In the genomic region with DNA sequence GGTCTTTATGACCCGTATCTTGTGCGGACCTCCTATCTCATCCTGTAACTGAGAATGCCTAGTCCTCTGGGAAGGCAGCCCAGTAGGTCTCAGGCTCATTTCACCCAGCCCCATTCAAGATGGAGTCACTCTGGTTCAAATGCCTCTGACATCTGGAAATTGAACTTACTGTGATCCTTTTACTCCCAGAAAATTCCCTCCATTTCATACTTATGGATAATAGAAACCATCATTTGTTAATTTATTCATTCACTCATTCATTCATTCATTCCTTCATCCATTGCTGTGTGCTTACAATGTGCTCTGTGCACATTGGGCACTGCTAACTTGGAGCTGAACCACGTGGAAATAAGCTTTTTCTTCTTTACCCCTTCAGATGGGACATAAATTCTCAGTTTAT, we compare ENCODE assay signal across 1 cellular context.
TF ChIP-seq lines count a peak whose summit lies in the region.

No MANE protein-coding gene starts in this region.

TF ChIP-seq in K562, 482 proteins besides CTCF, POLR2A, EP300 and RAD21 (continued from another document and continues in another):
- TF ChIP-seq NR4A1 (CRISPR knock-in tag; IDR thresholded peaks at IDR 0.05) (peak; percentile 87; the same call in 1 of the 2 replicates), NR4A1 (tag; IDR thresholded peaks at IDR 0.05) (peak; percentile 99), ELF4 (CRISPR knock-in tag; IDR thresholded peaks at IDR 0.05) (0 out of 2 replicates have a peak, but pooled peaks have one; percentile 61), SMAD3 (CRISPR knock-in tag; conservative IDR thresholded peaks at IDR 0.05) (peak; percentile 97), TCFL5 (CRISPR knock-in tag; conservative IDR thresholded peaks at IDR 0.05) (peak; percentile 91), FOXJ3 (CRISPR knock-in tag; IDR thresholded peaks at IDR 0.05) (no peak), STAT5B (CRISPR knock-in tag; IDR thresholded peaks at IDR 0.05) (peak; percentile 78), SIN3A (IDR thresholded peaks at IDR 0.05; ENCODE audit: borderline replicate concordance in 2 of 2, control insufficient read depth in 1 of 2, low read depth in 2 of 2, low read length in 2 of 2) (no peak), NFIX (CRISPR knock-in tag; IDR thresholded peaks at IDR 0.05; ENCODE audit: low read depth) (peak; percentile 47), SIN3B (IDR thresholded peaks at IDR 0.05; ENCODE audit: low read depth) (no peak), ELF2 (CRISPR knock-in tag; IDR thresholded peaks at IDR 0.05) (peak; percentile 85), JUND (IDR thresholded peaks at IDR 0.05; ENCODE audit: borderline replicate concordance, low read depth, low read length) (no peak), JUND (tag; IDR thresholded peaks at IDR 0.05; ENCODE audit: borderline replicate concordance, low read depth, low read length) (peak; percentile 77; the same call in 2 of the 3 replicates), L3MBTL2 (IDR thresholded peaks at IDR 0.05) (peak; percentile 33; the same call in 1 of the 2 replicates), ZNF717 (CRISPR knock-in tag; IDR thresholded peaks at IDR 0.05) (peak; percentile 80; the same call in 1 of the 2 replicates), MTF1 (CRISPR knock-in tag; IDR thresholded peaks at IDR 0.05; ENCODE audit: borderline replicate concordance) (peak; percentile 74; the same call in 1 of the 2 replicates), DDX20 (tag; IDR thresholded peaks at IDR 0.05; ENCODE audit: low read depth) (peak; percentile 96), CAMTA2 (CRISPR knock-in tag; conservative IDR thresholded peaks at IDR 0.05) (peak; percentile 81; the same call in 1 of the 2 replicates), ZNF175 (CRISPR knock-in tag; IDR thresholded peaks at IDR 0.05; ENCODE audit: low read depth) (peak; percentile 98), MEF2D (tag; conservative IDR thresholded peaks at IDR 0.05; ENCODE audit: low read depth) (peak; percentile 97), ETV1 (tag; conservative IDR thresholded peaks at IDR 0.05; ENCODE audit: low read depth) (peak; percentile 91), ZNF134 (CRISPR knock-in tag; conservative IDR thresholded peaks at IDR 0.05) (peak; percentile 88), ETV5 (CRISPR knock-in tag; IDR thresholded peaks at IDR 0.05; ENCODE audit: low read depth) (no peak), GATAD2A (IDR thresholded peaks at IDR 0.05) (no peak), ZNF561 (CRISPR knock-in tag; conservative IDR thresholded peaks at IDR 0.05) (peak; percentile 87), GATAD2B (IDR thresholded peaks at IDR 0.05; ENCODE audit: borderline replicate concordance) (no peak), ZKSCAN8 (CRISPR knock-in tag; IDR thresholded peaks at IDR 0.05) (peak; percentile 94), ZNF780A (CRISPR knock-in tag; IDR thresholded peaks at IDR 0.05) (0 out of 2 replicates have a peak, but pooled peaks have one; percentile 28), SRSF3 (IDR thresholded peaks at IDR 0.05; ENCODE audit: insufficient read depth, low read length) (no peak), XRCC5 (IDR thresholded peaks at IDR 0.05; ENCODE audit: low read depth, low read length) (no peak)
- TF ChIP-seq, protein P1, sequence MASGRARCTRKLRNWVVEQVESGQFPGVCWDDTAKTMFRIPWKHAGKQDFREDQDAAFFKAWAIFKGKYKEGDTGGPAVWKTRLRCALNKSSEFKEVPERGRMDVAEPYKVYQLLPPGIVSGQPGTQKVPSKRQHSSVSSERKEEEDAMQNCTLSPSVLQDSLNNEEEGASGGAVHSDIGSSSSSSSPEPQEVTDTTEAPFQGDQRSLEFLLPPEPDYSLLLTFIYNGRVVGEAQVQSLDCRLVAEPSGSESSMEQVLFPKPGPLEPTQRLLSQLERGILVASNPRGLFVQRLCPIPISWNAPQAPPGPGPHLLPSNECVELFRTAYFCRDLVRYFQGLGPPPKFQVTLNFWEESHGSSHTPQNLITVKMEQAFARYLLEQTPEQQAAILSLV (tag; IDR thresholded peaks at IDR 0.05): peak; percentile 98
- TF ChIP-seq, protein P2, sequence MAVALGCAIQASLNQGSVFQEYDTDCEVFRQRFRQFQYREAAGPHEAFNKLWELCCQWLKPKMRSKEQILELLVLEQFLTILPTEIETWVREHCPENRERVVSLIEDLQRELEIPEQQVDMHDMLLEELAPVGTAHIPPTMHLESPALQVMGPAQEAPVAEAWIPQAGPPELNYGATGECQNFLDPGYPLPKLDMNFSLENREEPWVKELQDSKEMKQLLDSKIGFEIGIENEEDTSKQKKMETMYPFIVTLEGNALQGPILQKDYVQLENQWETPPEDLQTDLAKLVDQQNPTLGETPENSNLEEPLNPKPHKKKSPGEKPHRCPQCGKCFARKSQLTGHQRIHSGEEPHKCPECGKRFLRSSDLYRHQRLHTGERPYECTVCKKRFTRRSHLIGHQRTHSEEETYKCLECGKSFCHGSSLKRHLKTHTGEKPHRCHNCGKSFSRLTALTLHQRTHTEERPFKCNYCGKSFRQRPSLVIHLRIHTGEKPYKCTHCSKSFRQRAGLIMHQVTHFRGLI (CRISPR knock-in tag; IDR thresholded peaks at IDR 0.05): peak; percentile 89
- TF ChIP-seq, protein P3, sequence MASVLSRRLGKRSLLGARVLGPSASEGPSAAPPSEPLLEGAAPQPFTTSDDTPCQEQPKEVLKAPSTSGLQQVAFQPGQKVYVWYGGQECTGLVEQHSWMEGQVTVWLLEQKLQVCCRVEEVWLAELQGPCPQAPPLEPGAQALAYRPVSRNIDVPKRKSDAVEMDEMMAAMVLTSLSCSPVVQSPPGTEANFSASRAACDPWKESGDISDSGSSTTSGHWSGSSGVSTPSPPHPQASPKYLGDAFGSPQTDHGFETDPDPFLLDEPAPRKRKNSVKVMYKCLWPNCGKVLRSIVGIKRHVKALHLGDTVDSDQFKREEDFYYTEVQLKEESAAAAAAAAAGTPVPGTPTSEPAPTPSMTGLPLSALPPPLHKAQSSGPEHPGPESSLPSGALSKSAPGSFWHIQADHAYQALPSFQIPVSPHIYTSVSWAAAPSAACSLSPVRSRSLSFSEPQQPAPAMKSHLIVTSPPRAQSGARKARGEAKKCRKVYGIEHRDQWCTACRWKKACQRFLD (CRISPR knock-in tag; IDR thresholded peaks at IDR 0.05): peak; percentile 99
- TF ChIP-seq, protein P4, sequence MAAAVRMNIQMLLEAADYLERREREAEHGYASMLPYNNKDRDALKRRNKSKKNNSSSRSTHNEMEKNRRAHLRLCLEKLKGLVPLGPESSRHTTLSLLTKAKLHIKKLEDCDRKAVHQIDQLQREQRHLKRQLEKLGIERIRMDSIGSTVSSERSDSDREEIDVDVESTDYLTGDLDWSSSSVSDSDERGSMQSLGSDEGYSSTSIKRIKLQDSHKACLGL (CRISPR knock-in tag; IDR thresholded peaks at IDR 0.05; ENCODE audit: borderline replicate concordance, poor library complexity, severe bottlenecking): peak; percentile 41
- TF ChIP-seq, protein P5, sequence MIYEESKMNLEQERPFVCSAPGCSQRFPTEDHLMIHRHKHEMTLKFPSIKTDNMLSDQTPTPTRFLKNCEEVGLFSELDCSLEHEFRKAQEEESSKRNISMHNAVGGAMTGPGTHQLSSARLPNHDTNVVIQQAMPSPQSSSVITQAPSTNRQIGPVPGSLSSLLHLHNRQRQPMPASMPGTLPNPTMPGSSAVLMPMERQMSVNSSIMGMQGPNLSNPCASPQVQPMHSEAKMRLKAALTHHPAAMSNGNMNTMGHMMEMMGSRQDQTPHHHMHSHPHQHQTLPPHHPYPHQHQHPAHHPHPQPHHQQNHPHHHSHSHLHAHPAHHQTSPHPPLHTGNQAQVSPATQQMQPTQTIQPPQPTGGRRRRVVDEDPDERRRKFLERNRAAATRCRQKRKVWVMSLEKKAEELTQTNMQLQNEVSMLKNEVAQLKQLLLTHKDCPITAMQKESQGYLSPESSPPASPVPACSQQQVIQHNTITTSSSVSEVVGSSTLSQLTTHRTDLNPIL (CRISPR knock-in tag; IDR thresholded peaks at IDR 0.05): 0 out of 2 replicates have a peak, but pooled peaks have one; percentile 75
- TF ChIP-seq, protein P6, sequence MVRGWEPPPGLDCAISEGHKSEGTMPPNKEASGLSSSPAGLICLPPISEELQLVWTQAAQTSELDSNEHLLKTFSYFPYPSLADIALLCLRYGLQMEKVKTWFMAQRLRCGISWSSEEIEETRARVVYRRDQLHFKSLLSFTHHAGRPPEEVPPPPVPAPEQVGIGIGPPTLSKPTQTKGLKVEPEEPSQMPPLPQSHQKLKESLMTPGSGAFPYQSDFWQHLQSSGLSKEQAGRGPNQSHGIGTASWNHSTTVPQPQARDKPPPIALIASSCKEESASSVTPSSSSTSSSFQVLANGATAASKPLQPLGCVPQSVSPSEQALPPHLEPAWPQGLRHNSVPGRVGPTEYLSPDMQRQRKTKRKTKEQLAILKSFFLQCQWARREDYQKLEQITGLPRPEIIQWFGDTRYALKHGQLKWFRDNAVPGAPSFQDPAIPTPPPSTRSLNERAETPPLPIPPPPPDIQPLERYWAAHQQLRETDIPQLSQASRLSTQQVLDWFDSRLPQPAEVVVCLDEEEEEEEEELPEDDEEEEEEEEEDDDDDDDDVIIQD (CRISPR knock-in tag; IDR thresholded peaks at IDR 0.05): peak; percentile 79; the same call in 1 of the 2 replicates
- TF ChIP-seq, protein P7, sequence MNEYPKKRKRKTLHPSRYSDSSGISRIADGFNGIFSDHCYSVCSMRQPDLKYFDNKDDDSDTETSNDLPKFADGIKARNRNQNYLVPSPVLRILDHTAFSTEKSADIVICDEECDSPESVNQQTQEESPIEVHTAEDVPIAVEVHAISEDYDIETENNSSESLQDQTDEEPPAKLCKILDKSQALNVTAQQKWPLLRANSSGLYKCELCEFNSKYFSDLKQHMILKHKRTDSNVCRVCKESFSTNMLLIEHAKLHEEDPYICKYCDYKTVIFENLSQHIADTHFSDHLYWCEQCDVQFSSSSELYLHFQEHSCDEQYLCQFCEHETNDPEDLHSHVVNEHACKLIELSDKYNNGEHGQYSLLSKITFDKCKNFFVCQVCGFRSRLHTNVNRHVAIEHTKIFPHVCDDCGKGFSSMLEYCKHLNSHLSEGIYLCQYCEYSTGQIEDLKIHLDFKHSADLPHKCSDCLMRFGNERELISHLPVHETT (CRISPR knock-in tag; conservative IDR thresholded peaks at IDR 0.05 in 1 of 2, IDR thresholded peaks at IDR 0.05 in 1 of 2): peak in 1 of 2 experiments; percentile 98; a peak in 2 of 4 replicates
- TF ChIP-seq, protein P8, sequence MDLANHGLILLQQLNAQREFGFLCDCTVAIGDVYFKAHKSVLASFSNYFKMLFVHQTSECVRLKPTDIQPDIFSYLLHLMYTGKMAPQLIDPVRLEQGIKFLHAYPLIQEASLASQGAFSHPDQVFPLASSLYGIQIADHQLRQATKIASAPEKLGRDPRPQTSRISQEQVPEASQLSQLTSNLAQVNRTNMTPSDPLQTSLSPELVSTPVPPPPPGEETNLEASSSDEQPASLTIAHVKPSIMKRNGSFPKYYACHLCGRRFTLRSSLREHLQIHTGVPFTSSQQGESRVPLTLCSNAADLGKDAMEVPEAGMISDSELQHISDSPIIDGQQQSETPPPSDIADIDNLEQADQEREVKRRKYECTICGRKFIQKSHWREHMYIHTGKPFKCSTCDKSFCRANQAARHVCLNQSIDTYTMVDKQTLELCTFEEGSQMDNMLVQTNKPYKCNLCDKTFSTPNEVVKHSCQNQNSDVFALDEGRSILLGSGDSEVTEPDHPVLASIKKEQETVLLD (IDR thresholded peaks at IDR 0.05): peak; percentile 52; the same call in 1 of the 2 replicates
- TF ChIP-seq, protein P9, sequence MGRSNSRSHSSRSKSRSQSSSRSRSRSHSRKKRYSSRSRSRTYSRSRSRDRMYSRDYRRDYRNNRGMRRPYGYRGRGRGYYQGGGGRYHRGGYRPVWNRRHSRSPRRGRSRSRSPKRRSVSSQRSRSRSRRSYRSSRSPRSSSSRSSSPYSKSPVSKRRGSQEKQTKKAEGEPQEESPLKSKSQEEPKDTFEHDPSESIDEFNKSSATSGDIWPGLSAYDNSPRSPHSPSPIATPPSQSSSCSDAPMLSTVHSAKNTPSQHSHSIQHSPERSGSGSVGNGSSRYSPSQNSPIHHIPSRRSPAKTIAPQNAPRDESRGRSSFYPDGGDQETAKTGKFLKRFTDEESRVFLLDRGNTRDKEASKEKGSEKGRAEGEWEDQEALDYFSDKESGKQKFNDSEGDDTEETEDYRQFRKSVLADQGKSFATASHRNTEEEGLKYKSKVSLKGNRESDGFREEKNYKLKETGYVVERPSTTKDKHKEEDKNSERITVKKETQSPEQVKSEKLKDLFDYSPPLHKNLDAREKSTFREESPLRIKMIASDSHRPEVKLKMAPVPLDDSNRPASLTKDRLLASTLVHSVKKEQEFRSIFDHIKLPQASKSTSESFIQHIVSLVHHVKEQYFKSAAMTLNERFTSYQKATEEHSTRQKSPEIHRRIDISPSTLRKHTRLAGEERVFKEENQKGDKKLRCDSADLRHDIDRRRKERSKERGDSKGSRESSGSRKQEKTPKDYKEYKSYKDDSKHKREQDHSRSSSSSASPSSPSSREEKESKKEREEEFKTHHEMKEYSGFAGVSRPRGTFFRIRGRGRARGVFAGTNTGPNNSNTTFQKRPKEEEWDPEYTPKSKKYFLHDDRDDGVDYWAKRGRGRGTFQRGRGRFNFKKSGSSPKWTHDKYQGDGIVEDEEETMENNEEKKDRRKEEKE (IDR thresholded peaks at IDR 0.05; ENCODE audit: borderline replicate concordance in 1 of 2, control insufficient read depth in 1 of 2, low read depth in 2 of 2, low read length in 1 of 2): no peak
- TF ChIP-seq, protein P10, sequence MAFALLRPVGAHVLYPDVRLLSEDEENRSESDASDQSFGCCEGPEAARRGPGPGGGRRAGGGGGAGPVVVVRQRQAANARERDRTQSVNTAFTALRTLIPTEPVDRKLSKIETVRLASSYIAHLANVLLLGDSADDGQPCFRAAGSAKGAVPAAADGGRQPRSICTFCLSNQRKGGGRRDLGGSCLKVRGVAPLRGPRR (CRISPR knock-in tag; IDR thresholded peaks at IDR 0.05): peak; percentile 62; the same call in 1 of the 2 replicates
- TF ChIP-seq, protein P11, sequence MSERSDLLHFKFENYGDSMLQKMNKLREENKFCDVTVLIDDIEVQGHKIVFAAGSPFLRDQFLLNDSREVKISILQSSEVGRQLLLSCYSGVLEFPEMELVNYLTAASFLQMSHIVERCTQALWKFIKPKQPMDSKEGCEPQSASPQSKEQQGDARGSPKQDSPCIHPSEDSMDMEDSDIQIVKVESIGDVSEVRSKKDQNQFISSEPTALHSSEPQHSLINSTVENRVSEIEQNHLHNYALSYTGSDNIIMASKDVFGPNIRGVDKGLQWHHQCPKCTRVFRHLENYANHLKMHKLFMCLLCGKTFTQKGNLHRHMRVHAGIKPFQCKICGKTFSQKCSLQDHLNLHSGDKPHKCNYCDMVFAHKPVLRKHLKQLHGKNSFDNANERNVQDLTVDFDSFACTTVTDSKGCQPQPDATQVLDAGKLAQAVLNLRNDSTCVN (CRISPR knock-in tag; IDR thresholded peaks at IDR 0.05): peak; percentile 46; the same call in 1 of the 2 replicates
- TF ChIP-seq, protein P12, sequence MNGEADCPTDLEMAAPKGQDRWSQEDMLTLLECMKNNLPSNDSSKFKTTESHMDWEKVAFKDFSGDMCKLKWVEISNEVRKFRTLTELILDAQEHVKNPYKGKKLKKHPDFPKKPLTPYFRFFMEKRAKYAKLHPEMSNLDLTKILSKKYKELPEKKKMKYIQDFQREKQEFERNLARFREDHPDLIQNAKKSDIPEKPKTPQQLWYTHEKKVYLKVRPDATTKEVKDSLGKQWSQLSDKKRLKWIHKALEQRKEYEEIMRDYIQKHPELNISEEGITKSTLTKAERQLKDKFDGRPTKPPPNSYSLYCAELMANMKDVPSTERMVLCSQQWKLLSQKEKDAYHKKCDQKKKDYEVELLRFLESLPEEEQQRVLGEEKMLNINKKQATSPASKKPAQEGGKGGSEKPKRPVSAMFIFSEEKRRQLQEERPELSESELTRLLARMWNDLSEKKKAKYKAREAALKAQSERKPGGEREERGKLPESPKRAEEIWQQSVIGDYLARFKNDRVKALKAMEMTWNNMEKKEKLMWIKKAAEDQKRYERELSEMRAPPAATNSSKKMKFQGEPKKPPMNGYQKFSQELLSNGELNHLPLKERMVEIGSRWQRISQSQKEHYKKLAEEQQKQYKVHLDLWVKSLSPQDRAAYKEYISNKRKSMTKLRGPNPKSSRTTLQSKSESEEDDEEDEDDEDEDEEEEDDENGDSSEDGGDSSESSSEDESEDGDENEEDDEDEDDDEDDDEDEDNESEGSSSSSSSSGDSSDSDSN (IDR thresholded peaks at IDR 0.05; ENCODE audit: borderline replicate concordance in 1 of 2, low read depth in 2 of 2, low read length in 2 of 2): no peak
